33 cellular contexts compared by ENCODE assay signal in genomic region chr1:150472606-150473200, GRCh38. TPM values are rescaled to one million over a fixed set of nuclear protein-coding genes. Genes with fewer than 3 reads are reported as not detected.
DNase-seq lines count a peak whose midpoint lies in the region; ATAC-seq and TF ChIP-seq lines count a peak whose summit lies in the region.
"Had no signal": no experiment of that assay in that cellular context is flagged by ENCODE, and none has a peak within 500 bp of the region (broad histone marks: within the 10 kb centered on the region; RNA-seq: fewer than 3 reads in every experiment).

No MANE protein-coding gene starts in this region.

- H3K4me1 ChIP-seq in HUES48 (ENCODE audit: control insufficient read depth, insufficient read depth, low read length) (no peaks in the 10 kb centered on the region), ovary (ENCODE audit: insufficient read depth) (peaks cover 18% of the 10 kb centered on the region)

- H3K27ac ChIP-seq in HUES48 (ENCODE audit: low read depth, low read length) (peak overlapping the region; percentile 30), ovary (peak overlapping the region in 1 of 2 donors; percentile 56)
- H3K27ac ChIP-seq: 22Rv1, RWPE1, sigmoid colon, SK-N-MC had no signal

- peaks cover 45% of the 10 kb centered on the region for H3K36me3 ChIP-seq in HUES48 (ENCODE audit: control insufficient read depth, insufficient read depth, low read length)
- no peaks in the 10 kb centered on the region for H3K36me3 ChIP-seq in ovary

- H3K4me3 ChIP-seq in HUES48 (ENCODE audit: low read depth, low read length) (no peak overlapping the region), ovary (no peak overlapping the region)
- H3K4me3 ChIP-seq: MG63, sigmoid colon, SK-N-MC had no signal

- DNase-seq in activated CD8-positive, alpha-beta memory T cell treated with anti-CD3 and anti-CD28 coated beads, Interleukin-2, amount 50 U/mL, for 48 hours = peak; percentile 43
- DNase-seq in activated CD8-positive, alpha-beta memory T cell treated with anti-CD3 and anti-CD28 coated beads, Interleukin-2, amount 50 U/mL, for 4 hours = no peak
- peak; percentile 46 for DNase-seq in left lobe of liver (ENCODE audit: low spot score)
- DNase-seq in ovary = peak in 3 of 5 donors; percentile 30 to 45 (median 35)
- no peak for DNase-seq in endothelial cell (ENCODE audit: low spot score)
- DNase-seq: activated CD4-positive, alpha-beta T cell treated with anti-CD3 and anti-CD28 coated beads, Interleukin-2, amount 50 U/mL, for 4 hours; activated CD4-positive, CD25-positive, alpha-beta regulatory T cell; activated CD8-positive, alpha-beta memory T cell treated with anti-CD3 and anti-CD28 coated beads, Interleukin-2, amount 10 ng/mL, durations not matched to agents 7 days and 5 days; activated naive CD4-positive, alpha-beta T cell treated with anti-CD3 and anti-CD28 coated beads, Interleukin-2, amount 10 ng/mL, durations not matched to agents 7 days and 5 days; amniotic stem cell; COR-L47; foreskin melanocyte; KG1; mesenchymal stem cell; MG63; NCI-H1930; NCI-H2171 treated with DMSO at 0.1 percent for 48 hours; NCI-H510A treated with DMSO at 0.1 percent for 48 hours; sigmoid colon; stimulated activated CD4-positive, alpha-beta T cell treated with anti-CD3 and anti-CD28 coated beads, Interleukin-4, amount 100 ng/mL, for 1 hour had no signal

- ATAC-seq in left lobe of liver (no peak), GM18868 (IDR thresholded peaks at IDR 0.05; ENCODE audit: unreplicated experiment) (no peak), HG03342 (IDR thresholded peaks at IDR 0.05; ENCODE audit: unreplicated experiment) (no peak)
- ATAC-seq: activated CD8-positive, alpha-beta memory T cell treated with anti-CD3 and anti-CD28 coated beads, Interleukin-2, amount 10 ng/mL, durations not matched to agents 7 days and 5 days had no signal

- TF ChIP-seq EP300 in ovary (IDR thresholded peaks at IDR 0.05) = no peak

- H3K4me3 Mint-ChIP-seq in endothelial cell (ENCODE audit: unreplicated experiment) = no peak overlapping the region
- H3K4me3 Mint-ChIP-seq: activated CD8-positive, alpha-beta memory T cell treated with anti-CD3 and anti-CD28 coated beads, Interleukin-2, amount 10 ng/mL, durations not matched to agents 7 days and 5 days; activated naive CD4-positive, alpha-beta T cell treated with anti-CD3 and anti-CD28 coated beads, Interleukin-2, amount 10 ng/mL, durations not matched to agents 7 days and 5 days; activated T-helper 1 cell treated with anti-CD3 and anti-CD28 coated beads, Interleukin-12 subunit alpha, Interleukin-12 subunit beta, Interleukin-2, Interleukin-4 antibody, amounts not matched to agents 30 ng/mL and 10 ng/mL and 1 ng/mL, durations not matched to agents 14 hours and 24 hours and 36 hours; brain; type B pancreatic cell had no signal

- H3K9me3 ChIP-seq in HUES48 (ENCODE audit: control insufficient read depth, insufficient read depth, low read length) (no peaks in the 10 kb centered on the region), ovary (no peaks in the 10 kb centered on the region)
- H3K9me3 ChIP-seq: sigmoid colon had no signal

- H3K9me3 Mint-ChIP-seq in endothelial cell (ENCODE audit: unreplicated experiment) = no peaks in the 10 kb centered on the region
- H3K9me3 Mint-ChIP-seq: activated naive CD4-positive, alpha-beta T cell treated with anti-CD3 and anti-CD28 coated beads, Interleukin-2, amount 10 ng/mL, durations not matched to agents 7 days and 5 days; activated T-helper 1 cell treated with anti-CD3 and anti-CD28 coated beads, Interleukin-12 subunit alpha, Interleukin-12 subunit beta, Interleukin-2, Interleukin-4 antibody, amounts not matched to agents 30 ng/mL and 10 ng/mL and 1 ng/mL, durations not matched to agents 14 hours and 24 hours and 36 hours; brain; type B pancreatic cell had no signal

- peaks cover 14% of the 10 kb centered on the region for H3K4me1 Mint-ChIP-seq in endothelial cell (ENCODE audit: unreplicated experiment)
- H3K4me1 Mint-ChIP-seq: activated naive CD4-positive, alpha-beta T cell treated with anti-CD3 and anti-CD28 coated beads, Interleukin-2, amount 10 ng/mL, durations not matched to agents 7 days and 5 days had no signal

- 77 to 82% (median 78%) methylated on average over 10 of the region's 10 CpGs for WGBS in ovary, 3 donors

- H3K9ac ChIP-seq in HUES48 (ENCODE audit: low read depth, low read length) = no peak overlapping the region

- H3K27me3 Mint-ChIP-seq in endothelial cell (ENCODE audit: unreplicated experiment) = peaks cover 3% of the 10 kb centered on the region
- H3K27me3 Mint-ChIP-seq: activated CD8-positive, alpha-beta memory T cell treated with anti-CD3 and anti-CD28 coated beads, Interleukin-2, amount 10 ng/mL, durations not matched to agents 7 days and 5 days; activated naive CD4-positive, alpha-beta T cell treated with anti-CD3 and anti-CD28 coated beads, Interleukin-2, amount 10 ng/mL, durations not matched to agents 7 days and 5 days; brain; type B pancreatic cell had no signal

- no peak for TF ChIP-seq POLR2A in ovary (IDR thresholded peaks at IDR 0.05)

- H3K36me3 Mint-ChIP-seq in endothelial cell (ENCODE audit: low read depth, unreplicated experiment) = peaks cover 19% of the 10 kb centered on the region

- intact Hi-C loops in ovary (cut with DNase I) = loop anchor here in 1 of 4 donors (5.0 kb wide), 1 partner anchor 60 kb away; no protein-coding TSS in a partner anchor

- H3K27me3 ChIP-seq in HUES48 (ENCODE audit: control insufficient read depth, insufficient read depth, low read length) (no peaks in the 10 kb centered on the region), ovary (no peaks in the 10 kb centered on the region)
- H3K27me3 ChIP-seq: MG63, sigmoid colon had no signal

- no peak overlapping the region for H3K27ac Mint-ChIP-seq in endothelial cell (ENCODE audit: unreplicated experiment)
- H3K27ac Mint-ChIP-seq: activated CD8-positive, alpha-beta memory T cell treated with anti-CD3 and anti-CD28 coated beads, Interleukin-2, amount 10 ng/mL, durations not matched to agents 7 days and 5 days; activated naive CD4-positive, alpha-beta T cell treated with anti-CD3 and anti-CD28 coated beads, Interleukin-2, amount 10 ng/mL, durations not matched to agents 7 days and 5 days; activated T-helper 1 cell treated with anti-CD3 and anti-CD28 coated beads, Interleukin-12 subunit alpha, Interleukin-12 subunit beta, Interleukin-2, Interleukin-4 antibody, amounts not matched to agents 30 ng/mL and 10 ng/mL and 1 ng/mL, durations not matched to agents 14 hours and 24 hours and 36 hours had no signal

- TF ChIP-seq CTCF in ovary (IDR thresholded peaks at IDR 0.05) (no peak), endothelial cell (IDR thresholded peaks at IDR 0.05; ENCODE audit: unreplicated experiment) (no peak)

RNA-seq across cellular contexts. Expression of gene TARS2, which starts 14.5 kb away (rescaled TPM):
- total RNA-seq in left lobe of liver (22.7 TPM), ovary (10 to 100 TPM in 6 of 7 donors, 1 to 10 TPM in 1; 8.0 to 24.3 (median 17.2) TPM), endothelial cell (ENCODE audit: unreplicated experiment) (16.6 TPM)
- polyA plus RNA-seq in ovary = 10 to 100 TPM; 15.1 to 20.2 TPM

RNA-seq across cellular contexts. Expression of gene ECM1, which starts 35.2 kb away (rescaled TPM):
- total RNA-seq in left lobe of liver = 15.3 TPM
- total RNA-seq in ovary = 10 to 100 TPM in 1 of 7 donors, 1 to 10 TPM in 6; 1.8 to 11.0 (median 6.2) TPM
- 10 to 100 TPM in 1 of 2 donors, 1 to 10 TPM in 1; 4.3 to 16.7 TPM for polyA plus RNA-seq in ovary
- total RNA-seq in endothelial cell (ENCODE audit: unreplicated experiment) = 637 TPM

RNA-seq across cellular contexts. Expression of gene FALEC, which starts 42.8 kb away (rescaled TPM):
- total RNA-seq in left lobe of liver (0.35 TPM), ovary (1 to 10 TPM in 1 of 7 donors, under 1 TPM in 2, not detected in 4; 0.69 to 1.7 (median 0.86) TPM), endothelial cell (ENCODE audit: unreplicated experiment) (1.2 TPM)
- polyA plus RNA-seq in ovary = under 1 TPM in 1 of 2 donors, not detected in 1; 0.51 TPM
- total RNA-seq: activated T-helper 1 cell treated with anti-CD3 and anti-CD28 coated beads, Interleukin-12 subunit alpha, Interleukin-12 subunit beta, Interleukin-2, Interleukin-4 antibody, amounts not matched to agents 30 ng/mL and 10 ng/mL and 1 ng/mL, durations not matched to agents 14 hours and 24 hours and 36 hours; dermis microvascular lymphatic vessel endothelial cell; HT1080; sigmoid colon; subcutaneous adipose tissue; T-helper 1 cell treated with Interleukin-12 subunit alpha and Interleukin-12 subunit beta and Interleukin-4 antibody, amounts not matched to agents 30 ng/mL and 1 ng/mL, for 36 hours had no signal

Comparison
In these comparisons a context has a peak if more than half of its experiments do, and no peak if none do; other contexts are left out.
1. DNase-seq: peak in activated CD8-positive, alpha-beta memory T cell treated with anti-CD3 and anti-CD28 coated beads, Interleukin-2, amount 50 U/mL, for 48 hours (single experiment), left lobe of liver (single experiment) and ovary (3 of 5); none in activated CD8-positive, alpha-beta memory T cell treated with anti-CD3 and anti-CD28 coated beads, Interleukin-2, amount 50 U/mL, for 4 hours (single experiment) and endothelial cell (single experiment).
2. RNA of gene ECM1, which starts 35.2 kb away (total RNA-seq): 637 TPM in endothelial cell (single experiment); 15.3 TPM in left lobe of liver (single experiment) and 1.8 to 11.0 TPM in ovary; every median in the first group is over 10 times any median in the second.